In genomic region chr10:90887555-90887954, GRCh38 we compare ENCODE assay signal across 20 cellular contexts. TPM values are rescaled to one million over a fixed set of nuclear protein-coding genes. Genes with fewer than 3 reads are reported as not detected.
"Had no signal": no experiment of that assay in that cellular context is flagged by ENCODE, and none has a peak within 500 bp of the region (broad histone marks: within the 10 kb centered on the region; RNA-seq: fewer than 3 reads in every experiment).

No MANE protein-coding gene starts in this region.

- DNase-seq: activated CD4-positive, alpha-beta memory T cell treated with anti-CD3 and anti-CD28 coated beads for 36 hours; activated gamma-delta T cell treated with Interleukin-2 at 50 U/mL for 16 hours; activated naive CD8-positive, alpha-beta T cell treated with anti-CD3 and anti-CD28 coated beads for 36 hours; activated T-cell treated with anti-CD3 and anti-CD28 coated beads, Interleukin-2, amount 50 U/mL, for 4 hours; effector CD4-positive, alpha-beta T cell; immature natural killer cell; left cardiac atrium; natural killer cell; nucleus accumbens; psoas muscle; sigmoid colon; stimulated activated CD4-positive, alpha-beta T cell treated with anti-CD3 and anti-CD28 coated beads, Interleukin-12 subunit alpha, Interleukin-12 subunit beta, amount 100 ng/mL, for 4 hours; stimulated activated naive CD4-positive, alpha-beta T cell treated with Interleukin-2 at 50 U/mL for 16 hours; upper lobe of left lung had no signal

- H3K4me1 ChIP-seq: ascending aorta, suprapubic skin had no signal

- H3K4me3 ChIP-seq: ascending aorta, cardiac muscle cell, coronary artery, psoas muscle, sigmoid colon, suprapubic skin, upper lobe of left lung had no signal

- H3K27me3 ChIP-seq: ascending aorta, cardiac muscle cell, sigmoid colon, suprapubic skin, upper lobe of left lung had no signal

- ATAC-seq: activated CD4-positive, CD25-positive, alpha-beta regulatory T cell treated with anti-CD3 and anti-CD28 coated beads, Interleukin-2, amount 50 U/mL, for 24 hours; activated T-cell treated with anti-CD3 and anti-CD28 coated beads, Interleukin-2, amount 50 U/mL, for 4 hours; left cardiac atrium; natural killer cell had no signal

- H3K9me3 ChIP-seq: ascending aorta, psoas muscle, sigmoid colon, suprapubic skin, upper lobe of left lung had no signal

- H3K27ac ChIP-seq: ascending aorta, cardiac muscle cell, coronary artery, psoas muscle, sigmoid colon, suprapubic skin, upper lobe of left lung had no signal

RNA-seq across cellular contexts. Expression of gene HTR7, which starts 29.7 kb away (rescaled TPM):
- total RNA-seq: activated CD4-positive, alpha-beta memory T cell treated with anti-CD3 and anti-CD28 coated beads for 36 hours; activated naive CD8-positive, alpha-beta T cell treated with anti-CD3 and anti-CD28 coated beads for 36 hours; activated T-cell treated with anti-CD3 and anti-CD28 coated beads, Interleukin-2, amount 50 U/mL, for 4 hours; cardiac muscle cell had no signal

RNA-seq across cellular contexts. Expression of gene ANKRD1, which starts 33.3 kb away (rescaled TPM):
- total RNA-seq: activated CD4-positive, alpha-beta memory T cell treated with anti-CD3 and anti-CD28 coated beads for 36 hours; activated naive CD8-positive, alpha-beta T cell treated with anti-CD3 and anti-CD28 coated beads for 36 hours; activated T-cell treated with anti-CD3 and anti-CD28 coated beads, Interleukin-2, amount 50 U/mL, for 4 hours; natural killer cell; sigmoid colon; T-helper 2 cell treated with Interferon-gamma antibody and Interleukin-4, amounts not matched to agents 100 ng/mL and 5 ng/mL, for 36 hours had no signal
